12 cellular contexts compared by ENCODE assay signal in genomic region chr1:6179564-6180175, GRCh38. TPM values are rescaled to one million over a fixed set of nuclear protein-coding genes. Genes with fewer than 3 reads are reported as not detected.
DNase-seq lines count a peak whose midpoint lies in the region; ATAC-seq and TF ChIP-seq lines count a peak whose summit lies in the region.
"Had no signal": no experiment of that assay in that cellular context is flagged by ENCODE, and none has a peak within 500 bp of the region (broad histone marks: within the 10 kb centered on the region; RNA-seq: fewer than 3 reads in every experiment).

No MANE protein-coding gene starts in this region.

- intact Hi-C loops in right cardiac atrium (cut with DNase I) = loop anchor here in 2 of 4 donors (10.0 kb wide), 1 partner anchor 125 kb away; no protein-coding TSS in a partner anchor
- intact Hi-C loops in left ventricle myocardium superior (cut with micrococcal nuclease) = no loop called here
- intact Hi-C loops in lower lobe of right lung (cut with DNase I) = no loop called here
- intact Hi-C loops in aorta (cut with DNase I) = no loop called here
- intact Hi-C loops in colonic mucosa (cut with DNase I) = loop anchor here (10.0 kb wide), 1 partner anchor 125 kb away; no protein-coding TSS in a partner anchor
- intact Hi-C loops in naive thymus-derived CD4-positive, alpha-beta T cell (cut with micrococcal nuclease) = no loop called here

- H3K9me3 Mint-ChIP-seq in naive thymus-derived CD4-positive, alpha-beta T cell = peaks cover 0 to 2% (median 0%) of the 10 kb centered on the region in 11 donors
- H3K9me3 Mint-ChIP-seq: dendritic cell treated with granulocyte-macrophage colony-stimulating factor and Interleukin-4, amounts not matched to agents 40 ng/mL and 50 ng/mL, for 4 days had no signal

- peaks cover 0 to 5% (median 2%) of the 10 kb centered on the region in 5 donors for H3K36me3 Mint-ChIP-seq in naive thymus-derived CD4-positive, alpha-beta T cell

- peak overlapping the region; percentile 37 for H3K4me3 ChIP-seq in right cardiac atrium (ENCODE audit: low read length)
- no peak overlapping the region for H3K4me3 ChIP-seq in adipocyte (ENCODE audit: low read length)
- H3K4me3 ChIP-seq in lower lobe of right lung = peak overlapping the region; percentile 17
- H3K4me3 ChIP-seq in aorta (ENCODE audit: low read length in 2 of 2) = peak overlapping the region; percentile 23 to 42
- no peak overlapping the region for H3K4me3 ChIP-seq in colonic mucosa
- no peak overlapping the region for H3K4me3 ChIP-seq in naive thymus-derived CD4-positive, alpha-beta T cell (ENCODE audit: low read length)

- H3K4me1 Mint-ChIP-seq in naive thymus-derived CD4-positive, alpha-beta T cell = peaks cover 10 to 40% (median 27%) of the 10 kb centered on the region in 7 donors

- H3K36me3 ChIP-seq in adipocyte (ENCODE audit: control insufficient read depth, insufficient read depth, low read length, severe bottlenecking) (no peaks in the 10 kb centered on the region), lower lobe of right lung (no peaks in the 10 kb centered on the region), aorta (ENCODE audit: control insufficient read depth in 1 of 2, insufficient read depth in 2 of 2, low read length in 1 of 2) (no peaks in the 10 kb centered on the region), colonic mucosa (no peaks in the 10 kb centered on the region)
- peaks cover 0 to 3% (median 0%) of the 10 kb centered on the region in 3 experiments for H3K36me3 ChIP-seq in naive thymus-derived CD4-positive, alpha-beta T cell (ENCODE audit: control insufficient read depth in 2 of 3, insufficient read depth in 3 of 3, low read length in 3 of 3)

- H3K27ac ChIP-seq in right cardiac atrium (ENCODE audit: low read length) (no peak overlapping the region), lower lobe of right lung (no peak overlapping the region), aorta (ENCODE audit: low read depth in 1 of 2, low read length in 2 of 2) (no peak overlapping the region), colonic mucosa (no peak overlapping the region)
- no peak overlapping the region for H3K27ac ChIP-seq in naive thymus-derived CD4-positive, alpha-beta T cell (ENCODE audit: low read depth, low read length)
- H3K27ac ChIP-seq: C4-2B had no signal

- H3K9me3 ChIP-seq in right cardiac atrium (ENCODE audit: control insufficient read depth, low read length) (no peaks in the 10 kb centered on the region), adipocyte (ENCODE audit: control insufficient read depth, low read length) (no peaks in the 10 kb centered on the region), lower lobe of right lung (no peaks in the 10 kb centered on the region), aorta (ENCODE audit: control insufficient read depth, low read length) (no peaks in the 10 kb centered on the region), colonic mucosa (no peaks in the 10 kb centered on the region)
- no peaks in the 10 kb centered on the region for H3K9me3 ChIP-seq in naive thymus-derived CD4-positive, alpha-beta T cell (ENCODE audit: control insufficient read depth in 2 of 3, low read length in 3 of 3)

- H3K9ac ChIP-seq in adipocyte (ENCODE audit: low read length) = no peak overlapping the region
- H3K9ac ChIP-seq in colonic mucosa (ENCODE audit: low read depth in 2 of 2, low read length in 2 of 2) = no peak overlapping the region

- H3K27me3 ChIP-seq in right cardiac atrium (ENCODE audit: control insufficient read depth, insufficient read depth) (no peaks in the 10 kb centered on the region), adipocyte (replicated peaks; ENCODE audit: control insufficient read depth, insufficient read depth, low read length) (peaks cover 39% of the 10 kb centered on the region), lower lobe of right lung (ENCODE audit: low read depth) (peaks cover 48% of the 10 kb centered on the region), aorta (ENCODE audit: control insufficient read depth in 1 of 2, insufficient read depth in 2 of 2, low read length in 1 of 2) (no peaks in the 10 kb centered on the region), colonic mucosa (peaks cover 30% of the 10 kb centered on the region)
- H3K27me3 ChIP-seq in naive thymus-derived CD4-positive, alpha-beta T cell (ENCODE audit: control insufficient read depth in 2 of 2, insufficient read depth in 2 of 2, low read length in 2 of 2) = peaks cover 3 to 13% of the 10 kb centered on the region in 2 donors

- peaks cover 29 to 46% (median 33%) of the 10 kb centered on the region in 5 donors for H3K27me3 Mint-ChIP-seq in naive thymus-derived CD4-positive, alpha-beta T cell

- DNase-seq in right cardiac atrium (no peak), left ventricle myocardium superior (no peak), adipocyte (ENCODE audit: low read depth) (peak; percentile 40), lower lobe of right lung (no peak), aorta (no peak), HT-29 (ENCODE audit: low spot score) (no peak), colonic mucosa (no peak)
- no peak for DNase-seq in naive thymus-derived CD4-positive, alpha-beta T cell

- WGBS in right cardiac atrium = under 1% methylated on average over 90 of the region's 92 CpGs
- 0 to 1% methylated on average over 7 to 92 of the region's 92 CpGs for WGBS in aorta, 2 donors

- TF ChIP-seq CTCF in lower lobe of right lung (IDR thresholded peaks at IDR 0.05) (no peak), colonic mucosa (IDR thresholded peaks at IDR 0.05) (no peak)

- CTCF ChIA-PET in naive thymus-derived CD4-positive, alpha-beta T cell (lab: Charles Lee) = no interaction called here

- peak overlapping the region in 1 of 10 donors; percentile 84 for H3K4me3 Mint-ChIP-seq in naive thymus-derived CD4-positive, alpha-beta T cell
- H3K4me3 Mint-ChIP-seq: dendritic cell treated with granulocyte-macrophage colony-stimulating factor and Interleukin-4, amounts not matched to agents 40 ng/mL and 50 ng/mL, for 4 days had no signal

- H3K27ac Mint-ChIP-seq in naive thymus-derived CD4-positive, alpha-beta T cell = no peak overlapping the region
- H3K27ac Mint-ChIP-seq: activated naive CD8-positive, alpha-beta T cell; dendritic cell treated with granulocyte-macrophage colony-stimulating factor and Interleukin-4, amounts not matched to agents 40 ng/mL and 50 ng/mL, for 4 days had no signal

- H3K4me1 ChIP-seq in right cardiac atrium (ENCODE audit: control insufficient read depth, insufficient read depth, low read length) (no peaks in the 10 kb centered on the region), adipocyte (ENCODE audit: control insufficient read depth, insufficient read depth, low read length) (peaks cover 27% of the 10 kb centered on the region), lower lobe of right lung (peaks cover 13% of the 10 kb centered on the region), aorta (ENCODE audit: control insufficient read depth in 1 of 2, insufficient read depth in 2 of 2, low read length in 2 of 2) (no peaks in the 10 kb centered on the region), colonic mucosa (no peaks in the 10 kb centered on the region)
- H3K4me1 ChIP-seq in naive thymus-derived CD4-positive, alpha-beta T cell (ENCODE audit: control insufficient read depth in 2 of 2, insufficient read depth in 2 of 2, low read length in 2 of 2) = no peaks in the 10 kb centered on the region

- no peak for ATAC-seq in right cardiac atrium
- ATAC-seq in left ventricle myocardium superior = no peak
- no peak for ATAC-seq in lower lobe of right lung
- ATAC-seq in aorta (ENCODE audit: low FRiP score) = no peak
- ATAC-seq in naive thymus-derived CD4-positive, alpha-beta T cell = no peak

- POLR2A ChIA-PET in naive thymus-derived CD4-positive, alpha-beta T cell (lab: Charles Lee) = no interaction called here

RNA-seq across cellular contexts. Expression of gene CHD5, which starts 0.5 kb away (rescaled TPM):
- total RNA-seq in right cardiac atrium (under 1 TPM; 0.23 to 0.53 (median 0.35) TPM), left ventricle myocardium superior (0.12 TPM), lower lobe of right lung (0.56 TPM), aorta (1 to 10 TPM in 1 of 2 donors, under 1 TPM in 1; 0.24 to 2.5 TPM), colonic mucosa (under 1 TPM; 0.35 to 0.69 TPM)
- polyA plus RNA-seq in right cardiac atrium (0.29 TPM), aorta (under 1 TPM; 0.25 to 0.38 TPM)
- 0.18 and 0.25 TPM in 2 replicates for total RNA-seq in HT-29 (2014; rRNA removed; shearing (Covaris generic))
- 1 to 10 TPM in 1 of 5 experiments, under 1 TPM in 4; 0.14 to 2.8 (median 0.37) TPM for total RNA-seq in naive thymus-derived CD4-positive, alpha-beta T cell
- not detected for polyA plus RNA-seq in naive thymus-derived CD4-positive, alpha-beta T cell
- polyA plus RNA-seq: liver had no signal

RNA-seq across cellular contexts. Expression of gene RPL22, which starts 19.7 kb away (rescaled TPM):
- total RNA-seq in right cardiac atrium (100 to 1,000 TPM; 247 to 309 (median 276) TPM), left ventricle myocardium superior (248 TPM), lower lobe of right lung (317 TPM), aorta (100 to 1,000 TPM; 309 to 335 TPM), colonic mucosa (100 to 1,000 TPM; 314 to 378 TPM)
- polyA plus RNA-seq in right cardiac atrium (260 TPM), aorta (100 to 1,000 TPM; 370 to 547 TPM)
- 119 and 132 TPM in 2 replicates for total RNA-seq in HT-29 (2014; rRNA removed; shearing (Covaris generic))
- 100 to 1,000 TPM; 431 to 720 (median 579) TPM for total RNA-seq in naive thymus-derived CD4-positive, alpha-beta T cell
- polyA plus RNA-seq in naive thymus-derived CD4-positive, alpha-beta T cell = 100 to 1,000 TPM; 129 to 298 TPM

RNA-seq across cellular contexts. Expression of gene RNF207, which starts 26.2 kb away (rescaled TPM):
- total RNA-seq in right cardiac atrium (10 to 100 TPM; 33.7 to 97.4 (median 63.7) TPM), left ventricle myocardium superior (82.3 TPM), lower lobe of right lung (14.0 TPM), aorta (10 to 100 TPM; 13.2 to 31.4 TPM), colonic mucosa (10 to 100 TPM; 18.4 to 19.4 TPM)
- polyA plus RNA-seq in right cardiac atrium (55.2 TPM), aorta (10 to 100 TPM in 1 of 2 donors, 1 to 10 TPM in 1; 1.5 to 15.8 TPM)
- total RNA-seq in HT-29 (2014; rRNA removed; shearing (Covaris generic)) = 21.4 and 22.7 TPM in 2 replicates
- 10 to 100 TPM in 1 of 5 experiments, 1 to 10 TPM in 2, under 1 TPM in 2; 0.81 to 83.6 (median 3.1) TPM for total RNA-seq in naive thymus-derived CD4-positive, alpha-beta T cell
- under 1 TPM; 0.09 to 0.17 TPM for polyA plus RNA-seq in naive thymus-derived CD4-positive, alpha-beta T cell

RNA-seq across cellular contexts. Expression of gene ICMT, which starts 56.1 kb away (rescaled TPM):
- total RNA-seq in right cardiac atrium = 10 to 100 TPM; 52.1 to 59.6 (median 54.1) TPM
- polyA plus RNA-seq in right cardiac atrium = 39.9 TPM
- total RNA-seq in left ventricle myocardium superior = 52.9 TPM
- total RNA-seq in lower lobe of right lung = 49.0 TPM
- 10 to 100 TPM; 49.7 to 55.8 TPM for total RNA-seq in aorta
- polyA plus RNA-seq in aorta = 10 to 100 TPM; 21.2 to 30.8 TPM
- 95.3 and 95.5 TPM in 2 replicates for total RNA-seq in HT-29 (2014; rRNA removed; shearing (Covaris generic))
- 10 to 100 TPM; 56.6 to 72.5 TPM for total RNA-seq in colonic mucosa
- total RNA-seq in naive thymus-derived CD4-positive, alpha-beta T cell = 10 to 100 TPM in 3 of 5 experiments, 1 to 10 TPM in 2; 4.6 to 46.1 (median 16.3) TPM
- polyA plus RNA-seq in naive thymus-derived CD4-positive, alpha-beta T cell = 10 to 100 TPM; 12.9 to 14.3 TPM

Comparison
In these comparisons a context has a peak if more than half of its experiments do, and no peak if none do; other contexts are left out.
1. H3K4me3 ChIP-seq: peak in right cardiac atrium (single experiment), lower lobe of right lung (single experiment) and aorta (2 of 2); none in adipocyte (single experiment), colonic mucosa (single experiment) and naive thymus-derived CD4-positive, alpha-beta T cell (single experiment).